In genomic region chr2:240586919-240587800, GRCh38 we compare ENCODE assay signal across 8 cellular contexts. TPM values are rescaled to one million over a fixed set of nuclear protein-coding genes. Genes with fewer than 3 reads are reported as not detected.
A peak's percentile ranks its signal among the peaks of the same experiment; 100 is the strongest.
DNase-seq lines count a peak whose midpoint lies in the region; ATAC-seq and TF ChIP-seq lines count a peak whose summit lies in the region.

No MANE protein-coding gene starts in this region.

- 0 out of 2 replicates have a peak overlapping the region, but pooled peaks have one; percentile 31 for H3K14ac ChIP-seq in IMR-90 (replicated peaks; ENCODE audit: low read depth, low read length)

- dilution Hi-C loops in IMR-90 (cut with HindIII; ENCODE audit: low sequenced_read_pairs, unreplicated experiment) = no loop called here
- dilution Hi-C loops in mammary epithelial cell (cut with HindIII; ENCODE audit: low sequenced_read_pairs) = no loop called here

- no peak overlapping the region for H2BK5ac ChIP-seq in IMR-90 (ENCODE audit: low read depth, low read length, poor library complexity, severe bottlenecking)

- H3K27me3 ChIP-seq in IMR-90 (ENCODE audit: control insufficient read depth, insufficient read depth, low read length) (no peaks in the 10 kb centered on the region), mammary epithelial cell (ENCODE audit: insufficient read depth, low read length) (no peaks in the 10 kb centered on the region)

- H3K79me2 ChIP-seq in mammary epithelial cell (ENCODE audit: insufficient read depth, low read length) = peaks cover 90% of the 10 kb centered on the region

- peak overlapping the region; percentile 53; the same call in 1 of the 2 replicates for H4K91ac ChIP-seq in IMR-90 (ENCODE audit: insufficient read depth, low read depth, low read length)

- peaks cover 31% of the 10 kb centered on the region for H3K4me1 Mint-ChIP-seq in T-helper 17 cell
- peaks cover 63% of the 10 kb centered on the region for H3K4me1 Mint-ChIP-seq in stimulated activated memory B cell treated with anti-CD40 and anti-IgM and Interleukin-4, amounts not matched to agents 10 μg/mL and 1 μg/mL and 100 μg/mL, for 72 hours

- peak; percentile 55 for DNase-seq in ACHN
- no peak for DNase-seq in IMR-90
- DNase-seq in T-helper 17 cell = peak; percentile 47 to 63 (median 52)
- peak; percentile 38 for DNase-seq in mammary epithelial cell
- DNase-seq in left lobe of liver (ENCODE audit: low spot score) = no peak

- in situ Hi-C loops in ACHN (cut with HindIII; ENCODE audit: low pct_ligation_motif_present, low pct_unique_long_range_greater_than_20kb, low sequenced_read_pairs) = no loop called here
- in situ Hi-C loops in IMR-90 (cut with MboI; ENCODE audit: low sequenced_read_pairs) = no loop called here
- in situ Hi-C loops in mammary epithelial cell (cut with MboI; ENCODE audit: low sequenced_read_pairs in 2 of 2) = no loop called here

- H3K4me1 ChIP-seq in IMR-90 (ENCODE audit: control insufficient read depth, insufficient read depth, low read length) (peaks cover 15% of the 10 kb centered on the region), mammary epithelial cell (ENCODE audit: insufficient read depth, low read length) (peaks cover 39% of the 10 kb centered on the region)

- peak overlapping the region; percentile 95 for H3K4me3 Mint-ChIP-seq in T-helper 17 cell
- peak overlapping the region; percentile 89 for H3K4me3 Mint-ChIP-seq in stimulated activated memory B cell treated with anti-CD40 and anti-IgM and Interleukin-4, amounts not matched to agents 10 μg/mL and 1 μg/mL and 100 μg/mL, for 72 hours

- H3K79me1 ChIP-seq in IMR-90 (ENCODE audit: low read depth in 1 of 2, low read length in 2 of 2) = peaks cover 25 to 67% of the 10 kb centered on the region in 2 experiments

- BruUV-seq in IMR-90 (replicated peaks; lab: Mats Ljungman, UMichigan) = no TSS peak
- no TSS peak for BruUV-seq in mammary epithelial cell (replicated peaks; lab: Mats Ljungman, UMichigan)

- H4K5ac ChIP-seq in IMR-90 (ENCODE audit: low read depth, low read length) = no peak overlapping the region

- H2BK120ac ChIP-seq in IMR-90 (ENCODE audit: low read depth, low read length) = no peak overlapping the region

- peaks cover 22% of the 10 kb centered on the region; the same call in 1 of the 2 replicates for H3K9me1 ChIP-seq in IMR-90 (ENCODE audit: insufficient read depth, low read length)

- TF ChIP-seq CTCF in IMR-90 (conservative IDR thresholded peaks at IDR 0.05; ENCODE audit: low read depth, low read length) (no peak), mammary epithelial cell (conservative IDR thresholded peaks at IDR 0.05 in 1 of 2, IDR thresholded peaks at IDR 0.05 in 1 of 2; ENCODE audit: extremely low read depth in 1 of 2, insufficient read depth in 1 of 2, low read depth in 1 of 2, low read length in 2 of 2) (no peak)

- H3K4me2 ChIP-seq in IMR-90 (ENCODE audit: low read depth, low read length) (peak overlapping the region; percentile 92), mammary epithelial cell (ENCODE audit: insufficient read depth, low read depth, low read length) (peak overlapping the region; percentile 86)

- H3K27ac Mint-ChIP-seq in T-helper 17 cell = peak overlapping the region; percentile 96
- peak overlapping the region; percentile 94 for H3K27ac Mint-ChIP-seq in stimulated activated memory B cell treated with anti-CD40 and anti-IgM and Interleukin-4, amounts not matched to agents 10 μg/mL and 1 μg/mL and 100 μg/mL, for 72 hours

- no peak for TF ChIP-seq RAD21 in IMR-90 (IDR thresholded peaks at IDR 0.05; ENCODE audit: low read length)

- no peaks in the 10 kb centered on the region for H3K27me3 Mint-ChIP-seq in T-helper 17 cell
- no peaks in the 10 kb centered on the region for H3K27me3 Mint-ChIP-seq in stimulated activated memory B cell treated with anti-CD40 and anti-IgM and Interleukin-4, amounts not matched to agents 10 μg/mL and 1 μg/mL and 100 μg/mL, for 72 hours

- peak overlapping the region; percentile 38; the same call in 1 of the 2 replicates for H3K4ac ChIP-seq in IMR-90 (ENCODE audit: low read depth, low read length)

- H3K56ac ChIP-seq in IMR-90 (ENCODE audit: extremely low read depth, insufficient read depth, low read length) = no peak overlapping the region

- H2AFZ ChIP-seq in IMR-90 (replicated peaks; ENCODE audit: low read length, poor library complexity) = peak overlapping the region; percentile 92
- H2AFZ ChIP-seq in mammary epithelial cell (ENCODE audit: low read depth, low read length) = peak overlapping the region; percentile 83

- H2AK9ac ChIP-seq in IMR-90 (replicated peaks; ENCODE audit: low read depth, low read length, poor library complexity) = peak overlapping the region; percentile 77

- TF ChIP-seq POLR2A in IMR-90 (IDR thresholded peaks at IDR 0.05; ENCODE audit: low read depth, low read length) = no peak

- intact Hi-C loops in IMR-90 (cut with micrococcal nuclease) = no loop called here
- intact Hi-C loops in mammary epithelial cell (cut with micrococcal nuclease) = loop anchor here (1.0 kb wide), 2 partner anchors 20 to 73 kb away; no protein-coding TSS in a partner anchor

- H4K20me1 ChIP-seq in IMR-90 (ENCODE audit: insufficient read depth, low read length) (peaks cover 13% of the 10 kb centered on the region), mammary epithelial cell (ENCODE audit: insufficient read depth, low read length) (no peaks in the 10 kb centered on the region)

- 0 out of 2 replicates have a peak overlapping the region, but pooled peaks have one; percentile 39 for H3K23ac ChIP-seq in IMR-90 (ENCODE audit: low read depth, low read length)

- H3K9me3 Mint-ChIP-seq in stimulated activated memory B cell treated with anti-CD40 and anti-IgM and Interleukin-4, amounts not matched to agents 10 μg/mL and 1 μg/mL and 100 μg/mL, for 72 hours = no peaks in the 10 kb centered on the region

- no peak overlapping the region; a peak in 1 of 4 replicates for H4K8ac ChIP-seq in IMR-90 (ENCODE audit: low read depth in 2 of 2, low read length in 2 of 2)

- H3K36me3 Mint-ChIP-seq in T-helper 17 cell (ENCODE audit: low read depth) = peaks cover 6% of the 10 kb centered on the region
- peaks cover 22% of the 10 kb centered on the region for H3K36me3 Mint-ChIP-seq in stimulated activated memory B cell treated with anti-CD40 and anti-IgM and Interleukin-4, amounts not matched to agents 10 μg/mL and 1 μg/mL and 100 μg/mL, for 72 hours

- H3K4me3 ChIP-seq in IMR-90 (ENCODE audit: insufficient read depth, low read depth, low read length) (peak overlapping the region; percentile 81), mammary epithelial cell (replicated peaks in 1 of 3; ENCODE audit: insufficient read depth in 1 of 3, low read depth in 2 of 3, low read length in 3 of 3) (peak overlapping the region; percentile 63 to 86 (median 67))

- POLR2A ChIA-PET in IMR-90 (lab: Charles Lee; ENCODE audit: unreplicated experiment) = interaction anchor here (0.6 to 0.8 kb wide), 2 partner anchors 7 to 73 kb away, joined by 3 to 4 read pairs; no protein-coding TSS in a partner anchor

- no peak overlapping the region for H2BK20ac ChIP-seq in IMR-90 (ENCODE audit: low read depth, low read length)

- H3K36me3 ChIP-seq in IMR-90 (ENCODE audit: control insufficient read depth, insufficient read depth, low read length) (peaks cover 21% of the 10 kb centered on the region), mammary epithelial cell (ENCODE audit: insufficient read depth, low read length) (no peaks in the 10 kb centered on the region)

- H3K27ac ChIP-seq in IMR-90 (ENCODE audit: insufficient read depth, low read length) (peak overlapping the region; percentile 35; the same call in 1 of the 2 replicates), mammary epithelial cell (ENCODE audit: insufficient read depth, low read depth, low read length) (peak overlapping the region; percentile 40)

- H3K9me3 ChIP-seq in IMR-90 (ENCODE audit: control insufficient read depth, insufficient read depth, low read length) (no peaks in the 10 kb centered on the region), T-helper 17 cell (ENCODE audit: control insufficient read depth, low read length, poor library complexity, severe bottlenecking) (no peaks in the 10 kb centered on the region), mammary epithelial cell (replicated peaks; ENCODE audit: insufficient read depth, low read length) (no peaks in the 10 kb centered on the region)

- peak overlapping the region; percentile 70 for H3K9ac ChIP-seq in IMR-90 (ENCODE audit: low read depth, low read length)
- peak overlapping the region; percentile 53 for H3K9ac ChIP-seq in mammary epithelial cell (ENCODE audit: insufficient read depth, low read length)

- no peak overlapping the region; the same call in 1 of the 2 replicates for H2AK5ac ChIP-seq in IMR-90 (ENCODE audit: low read depth, low read length)

- ATAC-seq in GM18909 (IDR thresholded peaks at IDR 0.05; ENCODE audit: poor library complexity, unreplicated experiment) (peak; percentile 3), IMR-90 (ENCODE audit: low read depth) (peak; percentile 19), T-helper 17 cell (peak; percentile 51), left lobe of liver (peak; percentile 55), HG02588 (IDR thresholded peaks at IDR 0.05; ENCODE audit: unreplicated experiment) (no peak)
- ATAC-seq in stimulated activated memory B cell treated with anti-CD40 and anti-IgM and Interleukin-4, amounts not matched to agents 10 μg/mL and 1 μg/mL and 100 μg/mL, for 72 hours = peak; percentile 37

- H3K18ac ChIP-seq in IMR-90 (ENCODE audit: low read depth, low read length) = no peak overlapping the region

- CTCF ChIA-PET in IMR-90 (lab: Yijun Ruan, JAX) (interaction anchor here (1.2 kb wide), 1 partner anchor 17 kb away, joined by 4 read pairs; no protein-coding TSS in a partner anchor), mammary epithelial cell (lab: Charles Lee; ENCODE audit: low non-redundant PET) (interaction anchor here (0.6 to 1.1 kb wide), 3 partner anchors 21 to 73 kb away, joined by 3 read pairs; no protein-coding TSS in a partner anchor)

- no peak overlapping the region for H2BK15ac ChIP-seq in IMR-90 (ENCODE audit: low read depth, low read length)

- 3% methylated on average over 18 of the region's 62 CpGs; no CpG with 5 or more reads in 1 of the 2 experiments for WGBS in IMR-90 (ENCODE audit: extremely low coverage in 2 of 2, insufficient read length in 1 of 2), 2 experiments
- WGBS in mammary epithelial cell (ENCODE audit: low coverage, missing lambda C conversion rate) = 25% methylated on average over 8 of the region's 62 CpGs

RNA-seq across cellular contexts. Expression of gene CAPN10, which starts 0.6 kb away (rescaled TPM):
- total RNA-seq in IMR-90 (2012; rRNA removed) = 5.6 and 6.3 TPM in 2 replicates
- 20.9 and 27.4 TPM in 2 replicates for polyA plus RNA-seq in IMR-90 (2012; rRNA removed)
- 11.6 and 19.3 TPM in 2 replicates for polyA plus RNA-seq in IMR-90 (2012; cell fraction: cytosol; rRNA removed)
- polyA plus RNA-seq in IMR-90 (2012; cell fraction: nucleus; rRNA removed; ENCODE audit: low replicate concordance) = 72.5 and 181 TPM in 2 replicates
- 10 to 100 TPM; 64.2 to 82.9 TPM for total RNA-seq in T-helper 17 cell
- total RNA-seq in mammary epithelial cell = 10 to 100 TPM; 16.0 to 27.7 TPM
- 8.9 TPM for polyA plus RNA-seq in mammary epithelial cell
- polyA minus RNA-seq in mammary epithelial cell = 4.7 TPM
- total RNA-seq in left lobe of liver = 13.7 TPM

RNA-seq across cellular contexts. Expression of gene RNPEPL1, which starts 18.9 kb away (rescaled TPM):
- total RNA-seq in IMR-90 (2012; rRNA removed) = 3.8 and 3.9 TPM in 2 replicates
- 15.9 and 18.7 TPM in 2 replicates for polyA plus RNA-seq in IMR-90 (2012; rRNA removed)
- 10.5 and 25.6 TPM in 2 replicates for polyA plus RNA-seq in IMR-90 (2012; cell fraction: cytosol; rRNA removed)
- 31.4 and 92.4 TPM in 2 replicates for polyA plus RNA-seq in IMR-90 (2012; cell fraction: nucleus; rRNA removed; ENCODE audit: low replicate concordance)
- 100 to 1,000 TPM; 111 to 130 TPM for total RNA-seq in T-helper 17 cell
- total RNA-seq in mammary epithelial cell = 10 to 100 TPM; 12.5 to 40.6 TPM
- 12.8 TPM for polyA plus RNA-seq in mammary epithelial cell
- polyA minus RNA-seq in mammary epithelial cell = 42.5 TPM
- 40.6 TPM for total RNA-seq in left lobe of liver

RNA-seq across cellular contexts. Expression of gene DUSP28, which starts 27.0 kb away (rescaled TPM):
- total RNA-seq in IMR-90 (2012; rRNA removed) (1.1 and 2.5 TPM in 2 replicates), T-helper 17 cell (10 to 100 TPM; 12.5 to 12.8 TPM), mammary epithelial cell (1 to 10 TPM; 2.8 to 3.2 TPM), left lobe of liver (2.0 TPM)
- polyA plus RNA-seq in IMR-90 (2012; rRNA removed) (3.3 TPM in 2 replicates), mammary epithelial cell (2.6 TPM)
- polyA plus RNA-seq in IMR-90 (2012; cell fraction: cytosol; rRNA removed) = 3.0 and 3.2 TPM in 2 replicates
- polyA plus RNA-seq in IMR-90 (2012; cell fraction: nucleus; rRNA removed; ENCODE audit: low replicate concordance) = 2.6 and 5.3 TPM in 2 replicates
- 0.62 TPM for polyA minus RNA-seq in mammary epithelial cell

RNA-seq across cellular contexts. Expression of gene ANKMY1, which starts 29.4 kb away (rescaled TPM):
- total RNA-seq in IMR-90 (2012; rRNA removed) = 2.9 and 3.3 TPM in 2 replicates
- 4.1 and 5.5 TPM in 2 replicates for polyA plus RNA-seq in IMR-90 (2012; rRNA removed)
- 2.3 and 2.6 TPM in 2 replicates for polyA plus RNA-seq in IMR-90 (2012; cell fraction: cytosol; rRNA removed)
- 16.4 and 17.5 TPM in 2 replicates for polyA plus RNA-seq in IMR-90 (2012; cell fraction: nucleus; rRNA removed; ENCODE audit: low replicate concordance)
- 10 to 100 TPM; 34.6 to 42.6 TPM for total RNA-seq in T-helper 17 cell
- total RNA-seq in mammary epithelial cell = 10 to 100 TPM in 1 of 2 donors, 1 to 10 TPM in 1; 7.7 to 11.7 TPM
- polyA plus RNA-seq in mammary epithelial cell = 4.1 TPM
- polyA minus RNA-seq in mammary epithelial cell = 5.7 TPM
- 13.1 TPM for total RNA-seq in left lobe of liver

RNA-seq across cellular contexts. Expression of gene GPR35, which starts 38.1 kb away (rescaled TPM):
- total RNA-seq in IMR-90 (2012; rRNA removed) = 0.28 TPM in 1 of 2 replicates, not detected in the other
- 0.31 and 0.42 TPM in 2 replicates for polyA plus RNA-seq in IMR-90 (2012; rRNA removed)
- 0.08 and 0.20 TPM in 2 replicates for polyA plus RNA-seq in IMR-90 (2012; cell fraction: cytosol; rRNA removed)
- polyA plus RNA-seq in IMR-90 (2012; cell fraction: nucleus; rRNA removed; ENCODE audit: low replicate concordance) = 1.8 and 5.2 TPM in 2 replicates
- total RNA-seq in T-helper 17 cell = 10 to 100 TPM in 1 of 2 donors, 1 to 10 TPM in 1; 5.4 to 14.4 TPM
- under 1 TPM; 0.17 to 0.28 TPM for total RNA-seq in mammary epithelial cell
- 0.06 TPM for polyA plus RNA-seq in mammary epithelial cell
- 2.1 TPM for polyA minus RNA-seq in mammary epithelial cell
- 0.53 TPM for total RNA-seq in left lobe of liver

Comparison
In these comparisons a context has a peak if more than half of its experiments do, and no peak if none do; other contexts are left out.
1. DNase-seq: peak in ACHN (single experiment), T-helper 17 cell (3 of 3) and mammary epithelial cell (single experiment); none in IMR-90 (single experiment) and left lobe of liver (single experiment).